Comparison of ENCODE assay signal across 21 cellular contexts in genomic region chr20:61737812-61738443, GRCh38.
DNase-seq lines count a peak whose midpoint lies in the region; ATAC-seq, FAIRE-seq and TF ChIP-seq lines count a peak whose summit lies in the region.
"Had no signal": no experiment of that assay in that cellular context is flagged by ENCODE, and none has a peak within 500 bp of the region (broad histone marks: within the 10 kb centered on the region; RNA-seq: fewer than 3 reads in every experiment).

No MANE protein-coding gene starts in this region.

- no peak for TF ChIP-seq EP300 in HepG2 (IDR thresholded peaks at IDR 0.05; ENCODE audit: low read depth in 2 of 2, low read length in 2 of 2)
- TF ChIP-seq EP300 in HepG2 (CRISPR knock-in tag; IDR thresholded peaks at IDR 0.05; ENCODE audit: borderline replicate concordance): no peak

- H3K9ac ChIP-seq in HepG2 (ENCODE audit: insufficient read depth, low read depth, low read length): no peak overlapping the region

- no peak overlapping the region for H3K4me3 ChIP-seq in right lobe of liver
- H3K4me3 ChIP-seq in HepG2 (replicated peaks in 1 of 3; ENCODE audit: insufficient read depth in 1 of 3, low read depth in 2 of 3, low read length in 3 of 3): no peak overlapping the region
- H3K4me3 ChIP-seq in osteoblast (ENCODE audit: insufficient read depth, low read length): no peak overlapping the region
- H3K4me3 ChIP-seq in aorta (ENCODE audit: low read length in 2 of 2): no peak overlapping the region

- H3K79me2 ChIP-seq in HepG2 (ENCODE audit: insufficient read depth, low read length) (no peaks in the 10 kb centered on the region), osteoblast (ENCODE audit: insufficient read depth, low read length) (no peaks in the 10 kb centered on the region)

- TF ChIP-seq CTCF in right lobe of liver (IDR thresholded peaks at IDR 0.05) (no peak), HepG2 (CRISPR knock-in tag; IDR thresholded peaks at IDR 0.05) (no peak), chondrocyte (IDR thresholded peaks at IDR 0.05) (no peak), osteoblast (IDR thresholded peaks at IDR 0.05; ENCODE audit: extremely low read depth, low read depth, low read length) (no peak)

- BruUV-seq in HepG2 (replicated peaks; lab: Mats Ljungman, UMichigan): no TSS peak

- H3K4me2 ChIP-seq in HepG2 (ENCODE audit: low read depth, low read length): no peak overlapping the region
- H3K4me2 ChIP-seq in osteoblast (ENCODE audit: insufficient read depth, low read length): no peak overlapping the region

- ATAC-seq in right lobe of liver (no peak), HepG2 (no peak; the same call in 2 of the 3 replicates), aorta (ENCODE audit: low FRiP score) (no peak), HG03565 (IDR thresholded peaks at IDR 0.05; ENCODE audit: unreplicated experiment) (no peak), GM21526 (IDR thresholded peaks at IDR 0.05; ENCODE audit: low FRiP score, unreplicated experiment) (no peak)
- ATAC-seq: HCT116 had no signal

- H3K36me3 ChIP-seq in right lobe of liver: no peaks in the 10 kb centered on the region
- H3K36me3 ChIP-seq in HepG2 (replicated peaks in 1 of 2; ENCODE audit: control insufficient read depth in 1 of 2, insufficient read depth in 2 of 2, low read length in 2 of 2): no peaks in the 10 kb centered on the region
- H3K36me3 ChIP-seq in osteoblast (ENCODE audit: insufficient read depth, low read length): no peaks in the 10 kb centered on the region
- H3K36me3 ChIP-seq in aorta (ENCODE audit: control insufficient read depth in 1 of 2, insufficient read depth in 2 of 2, low read length in 1 of 2): no peaks in the 10 kb centered on the region

- no peaks in the 10 kb centered on the region for H3K36me3 Mint-ChIP-seq in chondrocyte (ENCODE audit: low read depth)
- H3K36me3 Mint-ChIP-seq: CD4-positive, alpha-beta memory T cell had no signal

- peaks cover 3% of the 10 kb centered on the region; the same call in 1 of the 2 replicates for H4K20me1 ChIP-seq in HepG2 (ENCODE audit: insufficient read depth, low read length)
- H4K20me1 ChIP-seq in osteoblast (ENCODE audit: insufficient read depth, low read length): no peaks in the 10 kb centered on the region

- in situ Hi-C loops in HepG2 (cut with HindIII; ENCODE audit: extremely low pct_ligation_motif_present, low pct_unique_long_range_greater_than_20kb): no loop called here

- peaks cover 29% of the 10 kb centered on the region for H3K27me3 Mint-ChIP-seq in chondrocyte (ENCODE audit: low read depth)

- H3K4me1 Mint-ChIP-seq in chondrocyte (ENCODE audit: low read depth): peaks cover 2% of the 10 kb centered on the region
- H3K4me1 Mint-ChIP-seq: CD4-positive, alpha-beta memory T cell; IgD-negative memory B cell had no signal

- no peak overlapping the region for H3K27ac ChIP-seq in right lobe of liver
- H3K27ac ChIP-seq in HepG2 (ENCODE audit: extremely low read length, insufficient read depth, low read length): no peak overlapping the region
- H3K27ac ChIP-seq in osteoblast (ENCODE audit: low read depth, low read length): no peak overlapping the region
- H3K27ac ChIP-seq in aorta (ENCODE audit: low read depth in 1 of 2, low read length in 2 of 2): no peak overlapping the region

- TF ChIP-seq POLR2A in right lobe of liver (IDR thresholded peaks at IDR 0.05) (no peak), HepG2 (IDR thresholded peaks at IDR 0.05; ENCODE audit: insufficient read depth in 1 of 2, low read depth in 2 of 2, low read length in 2 of 2) (no peak)

- H3K4me3 Mint-ChIP-seq in chondrocyte (ENCODE audit: unreplicated experiment): no peak overlapping the region
- H3K4me3 Mint-ChIP-seq: CD4-positive, alpha-beta memory T cell; IgD-negative memory B cell had no signal

- intact Hi-C loops in right lobe of liver (cut with DNase I) (no loop called here), HepG2 (cut with micrococcal nuclease; ENCODE audit: unreplicated experiment) (no loop called here), aorta (cut with DNase I) (no loop called here)

- H3K27ac Mint-ChIP-seq in chondrocyte (ENCODE audit: unreplicated experiment): no peak overlapping the region
- H3K27ac Mint-ChIP-seq: CD4-positive, alpha-beta memory T cell; IgD-negative memory B cell had no signal

- TF ChIP-seq RAD21 in HepG2 (CRISPR knock-in tag; IDR thresholded peaks at IDR 0.05): no peak

- H3K27me3 ChIP-seq in right lobe of liver (no peaks in the 10 kb centered on the region), HepG2 (ENCODE audit: control insufficient read depth in 1 of 2, insufficient read depth in 2 of 2, low read length in 2 of 2) (peaks cover 41 to 91% of the 10 kb centered on the region in 2 experiments), osteoblast (ENCODE audit: insufficient read depth, low read length) (no peaks in the 10 kb centered on the region), aorta (ENCODE audit: control insufficient read depth in 1 of 2, insufficient read depth in 2 of 2, low read length in 1 of 2) (no peaks in the 10 kb centered on the region)

- H3K9me3 Mint-ChIP-seq in chondrocyte (ENCODE audit: low read depth): no peaks in the 10 kb centered on the region
- H3K9me3 Mint-ChIP-seq: CD4-positive, alpha-beta memory T cell; IgD-negative memory B cell had no signal

- no peak overlapping the region for H2AFZ ChIP-seq in HepG2 (ENCODE audit: low read length)
- no peak overlapping the region for H2AFZ ChIP-seq in osteoblast (ENCODE audit: low read length)

- FAIRE-seq in HepG2 (lab: Jason Lieb, UNC): no peak
- FAIRE-seq: D721Med, GM12892, GM19239 had no signal

- peak in 2 of 3 donors; percentile 5 to 38 for DNase-seq in right lobe of liver
- no peak for DNase-seq in HepG2 (ENCODE audit: low spot score)
- peak; percentile 72 for DNase-seq in chondrocyte (ENCODE audit: low spot score)
- DNase-seq in osteoblast (ENCODE audit: insufficient read length, low spot score, missing footprints): peak; percentile 55
- DNase-seq in aorta: peak; percentile 18 to 54
- DNase-seq in DMS53 (lab: John Stamatoyannopoulos, UW): no peak
- DNase-seq: 8988T; AML-193; C1 segment of cervical spinal cord; CD4-positive, alpha-beta memory T cell; COR-L47; DMS153; DND-41; GDM1 had no signal

- 83% methylated on average over 6 of the region's 16 CpGs for WGBS in right lobe of liver (ENCODE audit: insufficient coverage, low coverage, low lambda C conversion rate, missing lambda C conversion rate)
- WGBS in HepG2 (ENCODE audit: low lambda C conversion rate): 51% methylated on average over 15 of the region's 16 CpGs
- 84 to 91% methylated on average over 16 of the region's 16 CpGs for WGBS in aorta, 2 donors

- POLR2A ChIA-PET in HepG2 (lab: Yijun Ruan, JAX): no interaction called here

- CTCF ChIA-PET in HepG2 (lab: Yijun Ruan, JAX; ENCODE audit: low intra/inter-chr PET ratio, low total read pairs): no interaction called here

- H3K9me3 ChIP-seq in right lobe of liver (no peaks in the 10 kb centered on the region), HepG2 (ENCODE audit: low read length) (no peaks in the 10 kb centered on the region), osteoblast (ENCODE audit: low read depth, low read length) (no peaks in the 10 kb centered on the region), aorta (ENCODE audit: control insufficient read depth, low read length) (no peaks in the 10 kb centered on the region)

- no peaks in the 10 kb centered on the region for H3K4me1 ChIP-seq in right lobe of liver
- H3K4me1 ChIP-seq in HepG2 (ENCODE audit: insufficient read depth, low read length): peaks cover 5% of the 10 kb centered on the region; the same call in 1 of the 2 replicates
- H3K4me1 ChIP-seq in osteoblast (ENCODE audit: insufficient read depth, low read length): no peaks in the 10 kb centered on the region
- no peaks in the 10 kb centered on the region for H3K4me1 ChIP-seq in aorta (ENCODE audit: control insufficient read depth in 1 of 2, insufficient read depth in 2 of 2, low read length in 2 of 2)

TF ChIP-seq in HepG2, 621 proteins besides CTCF, POLR2A, EP300 and RAD21 (continues in another document):
- TF ChIP-seq MIER3 (CRISPR knock-in tag; IDR thresholded peaks at IDR 0.05; ENCODE audit: borderline replicate concordance) (no peak), ZNF142 (CRISPR knock-in tag; IDR thresholded peaks at IDR 0.05) (no peak)

Comparison
In these comparisons a context has a peak if more than half of its experiments do, and no peak if none do; other contexts are left out.
1. DNase-seq: peak in right lobe of liver (2 of 3), chondrocyte (single experiment), osteoblast (single experiment) and aorta (2 of 2); none in HepG2 (single experiment) and DMS53 (single experiment).